ENCODE assay signal across 12 cellular contexts in the genomic region with DNA sequence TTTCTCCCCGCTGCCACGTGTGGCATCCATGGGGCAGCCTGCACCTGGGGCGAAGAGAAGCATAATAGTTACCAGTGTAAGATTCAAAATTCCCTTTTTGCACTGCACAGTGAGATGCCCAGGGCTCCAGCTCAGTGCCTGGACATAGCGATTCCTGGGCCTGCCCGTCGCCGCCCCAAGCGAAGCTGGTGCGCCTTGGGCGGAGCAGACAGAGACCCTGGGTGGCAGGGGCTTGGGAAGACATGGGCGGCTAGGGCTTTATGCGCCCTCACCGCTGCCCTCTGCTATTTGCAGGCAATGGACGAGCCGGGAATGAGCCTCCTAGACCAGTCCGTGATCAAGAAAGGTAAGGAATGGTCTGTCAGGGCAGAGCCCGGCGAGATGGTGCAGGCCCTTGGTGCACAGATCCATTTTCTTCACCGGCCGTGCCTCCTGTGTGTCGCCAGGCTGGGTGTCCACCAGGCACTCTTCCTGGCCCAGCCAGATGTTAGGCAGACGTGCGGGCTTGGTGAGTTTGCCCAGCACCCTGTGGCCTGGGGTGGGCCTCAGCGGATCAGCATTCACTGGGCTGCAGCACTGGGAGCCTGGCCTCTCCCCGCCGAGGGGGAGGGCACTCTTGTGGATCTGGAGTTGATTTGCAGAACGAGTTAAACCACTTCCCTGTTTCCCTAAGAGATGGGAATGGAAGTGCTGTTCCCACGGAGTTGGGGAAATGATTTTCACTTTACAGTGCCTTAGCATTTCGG. TPM values are rescaled to one million over a fixed set of nuclear protein-coding genes. Genes with fewer than 3 reads are reported as not detected.
A peak's percentile ranks its signal among the peaks of the same experiment; 100 is the strongest.
DNase-seq lines count a peak whose midpoint lies in the region; ATAC-seq and TF ChIP-seq lines count a peak whose summit lies in the region.
"Had no signal": no experiment of that assay in that cellular context is flagged by ENCODE, and none has a peak within 500 bp of the region (broad histone marks: within the 10 kb centered on the region; RNA-seq: fewer than 3 reads in every experiment).

No MANE protein-coding gene starts in this region.

- peak overlapping the region; percentile 77 for H3K27ac ChIP-seq in VCaP
- H3K27ac ChIP-seq in Karpas-422 (ENCODE audit: low read length) = no peak overlapping the region
- H3K27ac ChIP-seq: neutrophil, vagina had no signal

- H3K36me3 ChIP-seq in Karpas-422 (ENCODE audit: insufficient read depth, low read length) = no peaks in the 10 kb centered on the region
- H3K36me3 ChIP-seq: neutrophil, vagina had no signal

- no peaks in the 10 kb centered on the region for H3K9me2 ChIP-seq in Karpas-422 (replicated peaks; ENCODE audit: insufficient read depth, low read length)

- peak; percentile 55 for DNase-seq in activated effector memory CD4-positive, alpha-beta T cell treated with anti-CD3 and anti-CD28 coated beads, Interleukin-2, amount 50 U/mL, for 16 hours
- no peak for DNase-seq in activated effector memory CD4-positive, alpha-beta T cell treated with Interleukin-2 at 50 U/mL for 16 hours
- no peak for DNase-seq in left colon
- peak; percentile 46 for DNase-seq in retina
- DNase-seq in Karpas-422 = no peak
- no peak for DNase-seq in inferior parietal cortex (ENCODE audit: extremely low spot score)
- DNase-seq: stimulated activated CD8-positive, alpha-beta memory T cell treated with anti-CD3 and anti-CD28 coated beads, Interleukin-4, amount 100 ng/mL, for 48 hours had no signal

- TF ChIP-seq CTCF in VCaP (conservative IDR thresholded peaks at IDR 0.05) = no peak

- no peaks in the 10 kb centered on the region for H3K79me2 ChIP-seq in Karpas-422 (ENCODE audit: low read length)

- no peak overlapping the region for H3K4me2 ChIP-seq in Karpas-422 (ENCODE audit: low read depth, low read length, poor library complexity, severe bottlenecking)

- no peaks in the 10 kb centered on the region for H3K9me3 ChIP-seq in Karpas-422 (ENCODE audit: low read length)
- H3K9me3 ChIP-seq: neutrophil, vagina had no signal

- ATAC-seq in left colon (peak; percentile 34), GM21390 (IDR thresholded peaks at IDR 0.05; ENCODE audit: unreplicated experiment) (no peak)

- no peak overlapping the region for H2AFZ ChIP-seq in Karpas-422 (ENCODE audit: low read length)

- intact Hi-C loops in left colon (cut with DNase I, micrococcal nuclease) = no loop called here

- no peaks in the 10 kb centered on the region for H4K20me1 ChIP-seq in Karpas-422 (ENCODE audit: insufficient read depth, low read depth, low read length)

- no peak overlapping the region for H3K4me3 ChIP-seq in Karpas-422 (ENCODE audit: low read length)

- H3K27me3 ChIP-seq in Karpas-422 (ENCODE audit: low read length) = no peaks in the 10 kb centered on the region
- H3K27me3 ChIP-seq: vagina had no signal

- no peak overlapping the region for H3K9ac ChIP-seq in Karpas-422 (ENCODE audit: low read length)

- H3K4me1 ChIP-seq in Karpas-422 (ENCODE audit: low read length) = peaks cover 18% of the 10 kb centered on the region

RNA-seq across cellular contexts. Expression of a gene that starts 1.7 kb away (rescaled TPM):
- total RNA-seq in left colon = 1 to 10 TPM in 1 of 2 donors, under 1 TPM in 1; 0.75 to 1.1 TPM
- 0.56 and 1.4 TPM in 2 replicates for total RNA-seq in Karpas-422 (2014; rRNA removed; shearing (Covaris generic); ENCODE audit: low replicate concordance)
- total RNA-seq: M059J had no signal

RNA-seq across cellular contexts. Expression of a gene that starts 17.2 kb away (rescaled TPM):
- 10 to 100 TPM in 1 of 2 donors, 1 to 10 TPM in 1; 8.6 to 11.2 TPM for total RNA-seq in left colon
- 22.8 and 46.0 TPM in 2 replicates for total RNA-seq in Karpas-422 (2014; rRNA removed; shearing (Covaris generic); ENCODE audit: low replicate concordance)

RNA-seq across cellular contexts. Expression of a gene that starts 17.6 kb away (rescaled TPM):
- total RNA-seq in left colon = 10 to 100 TPM; 74.0 to 84.4 TPM
- total RNA-seq in Karpas-422 (2014; rRNA removed; shearing (Covaris generic); ENCODE audit: low replicate concordance) = 34.0 and 53.6 TPM in 2 replicates

Comparison
In these comparisons a context has a peak if more than half of its experiments do, and no peak if none do; other contexts are left out.
1. DNase-seq: peak in activated effector memory CD4-positive, alpha-beta T cell treated with anti-CD3 and anti-CD28 coated beads, Interleukin-2, amount 50 U/mL, for 16 hours (single experiment) and retina (single experiment); none in activated effector memory CD4-positive, alpha-beta T cell treated with Interleukin-2 at 50 U/mL for 16 hours (single experiment), left colon (0 of 2), Karpas-422 (single experiment) and inferior parietal cortex (single experiment).